Comparison of ENCODE assay signal across 38 cellular contexts in genomic region chr7:97685952-97686351, GRCh38. TPM values are rescaled to one million over a fixed set of nuclear protein-coding genes. Genes with fewer than 3 reads are reported as not detected.
"Had no signal": no experiment of that assay in that cellular context is flagged by ENCODE, and none has a peak within 500 bp of the region (broad histone marks: within the 10 kb centered on the region; RNA-seq: fewer than 3 reads in every experiment).

No MANE protein-coding gene starts in this region.

- H3K9me3 ChIP-seq: MG63 had no signal

- H3K27me3 ChIP-seq: MG63 had no signal

- H3K36me3 ChIP-seq: MG63 had no signal

- DNase-seq: Karpas-422, Kasumi-1, MG63, MM.1S, MV-4-11, NCI-H1048, NCI-H1092, NCI-H1092 treated with DMSO at 0.1 percent for 48 hours, NCI-H1105, NCI-H1105 treated with DMSO at 0.1 percent for 48 hours, NCI-H1417, NCI-H1417 treated with DMSO at 0.1 percent for 48 hours, NCI-H1436, NCI-H146, NCI-H1694, NCI-H1694 treated with DMSO at 0.1 percent for 48 hours, NCI-H187, NCI-H187 treated with DMSO at 0.1 percent for 48 hours, NCI-H1930, NCI-H2029, NCI-H2029 treated with DMSO at 0.1 percent for 48 hours, NCI-H2081, NCI-H2081 treated with DMSO at 0.1 percent for 48 hours, NCI-H2107, NCI-H2171, NCI-H2171 treated with DMSO at 0.1 percent for 48 hours, NCI-H2227 treated with DMSO at 0.1 percent for 48 hours, NCI-H226, NCI-H345, NCI-H446, NCI-H446 treated with DMSO at 0.1 percent for 48 hours, NCI-H510A, NCI-H510A treated with DMSO at 0.1 percent for 48 hours, NCI-H524 had no signal

- H3K4me3 ChIP-seq: MG63 had no signal

RNA-seq across cellular contexts. Expression of gene TAC1, which starts 45.9 kb away (rescaled TPM):
- total RNA-seq: LHCN-M2, M059J, MCF 10A, NCI-H460 had no signal
